1 cellular context compared by ENCODE assay signal in the genomic region with DNA sequence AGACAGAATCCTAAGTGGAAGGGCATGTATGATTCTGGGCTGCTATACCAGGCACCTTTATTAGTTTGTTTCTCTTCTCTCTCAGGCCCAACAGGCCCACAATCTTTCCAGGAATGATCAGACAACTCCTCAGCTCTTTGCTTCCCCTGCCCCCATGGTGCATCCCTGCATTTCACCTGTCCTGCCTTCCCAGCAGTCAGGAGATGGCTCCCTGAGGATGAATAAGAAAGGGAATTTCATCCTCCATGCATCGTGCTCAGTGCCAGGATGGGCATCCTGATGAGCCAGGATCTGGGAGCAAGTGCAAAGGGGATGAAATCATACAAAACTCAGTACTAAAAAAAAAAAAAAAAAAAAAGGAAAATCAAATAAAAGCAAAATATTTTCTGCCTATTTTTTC.
TF ChIP-seq lines count a peak whose summit lies in the region.

No MANE protein-coding gene starts in this region.

TF ChIP-seq in GM23338, 12 proteins besides CTCF, POLR2A, EP300 and RAD21 (continued from another document):
- TF ChIP-seq, protein P1, sequence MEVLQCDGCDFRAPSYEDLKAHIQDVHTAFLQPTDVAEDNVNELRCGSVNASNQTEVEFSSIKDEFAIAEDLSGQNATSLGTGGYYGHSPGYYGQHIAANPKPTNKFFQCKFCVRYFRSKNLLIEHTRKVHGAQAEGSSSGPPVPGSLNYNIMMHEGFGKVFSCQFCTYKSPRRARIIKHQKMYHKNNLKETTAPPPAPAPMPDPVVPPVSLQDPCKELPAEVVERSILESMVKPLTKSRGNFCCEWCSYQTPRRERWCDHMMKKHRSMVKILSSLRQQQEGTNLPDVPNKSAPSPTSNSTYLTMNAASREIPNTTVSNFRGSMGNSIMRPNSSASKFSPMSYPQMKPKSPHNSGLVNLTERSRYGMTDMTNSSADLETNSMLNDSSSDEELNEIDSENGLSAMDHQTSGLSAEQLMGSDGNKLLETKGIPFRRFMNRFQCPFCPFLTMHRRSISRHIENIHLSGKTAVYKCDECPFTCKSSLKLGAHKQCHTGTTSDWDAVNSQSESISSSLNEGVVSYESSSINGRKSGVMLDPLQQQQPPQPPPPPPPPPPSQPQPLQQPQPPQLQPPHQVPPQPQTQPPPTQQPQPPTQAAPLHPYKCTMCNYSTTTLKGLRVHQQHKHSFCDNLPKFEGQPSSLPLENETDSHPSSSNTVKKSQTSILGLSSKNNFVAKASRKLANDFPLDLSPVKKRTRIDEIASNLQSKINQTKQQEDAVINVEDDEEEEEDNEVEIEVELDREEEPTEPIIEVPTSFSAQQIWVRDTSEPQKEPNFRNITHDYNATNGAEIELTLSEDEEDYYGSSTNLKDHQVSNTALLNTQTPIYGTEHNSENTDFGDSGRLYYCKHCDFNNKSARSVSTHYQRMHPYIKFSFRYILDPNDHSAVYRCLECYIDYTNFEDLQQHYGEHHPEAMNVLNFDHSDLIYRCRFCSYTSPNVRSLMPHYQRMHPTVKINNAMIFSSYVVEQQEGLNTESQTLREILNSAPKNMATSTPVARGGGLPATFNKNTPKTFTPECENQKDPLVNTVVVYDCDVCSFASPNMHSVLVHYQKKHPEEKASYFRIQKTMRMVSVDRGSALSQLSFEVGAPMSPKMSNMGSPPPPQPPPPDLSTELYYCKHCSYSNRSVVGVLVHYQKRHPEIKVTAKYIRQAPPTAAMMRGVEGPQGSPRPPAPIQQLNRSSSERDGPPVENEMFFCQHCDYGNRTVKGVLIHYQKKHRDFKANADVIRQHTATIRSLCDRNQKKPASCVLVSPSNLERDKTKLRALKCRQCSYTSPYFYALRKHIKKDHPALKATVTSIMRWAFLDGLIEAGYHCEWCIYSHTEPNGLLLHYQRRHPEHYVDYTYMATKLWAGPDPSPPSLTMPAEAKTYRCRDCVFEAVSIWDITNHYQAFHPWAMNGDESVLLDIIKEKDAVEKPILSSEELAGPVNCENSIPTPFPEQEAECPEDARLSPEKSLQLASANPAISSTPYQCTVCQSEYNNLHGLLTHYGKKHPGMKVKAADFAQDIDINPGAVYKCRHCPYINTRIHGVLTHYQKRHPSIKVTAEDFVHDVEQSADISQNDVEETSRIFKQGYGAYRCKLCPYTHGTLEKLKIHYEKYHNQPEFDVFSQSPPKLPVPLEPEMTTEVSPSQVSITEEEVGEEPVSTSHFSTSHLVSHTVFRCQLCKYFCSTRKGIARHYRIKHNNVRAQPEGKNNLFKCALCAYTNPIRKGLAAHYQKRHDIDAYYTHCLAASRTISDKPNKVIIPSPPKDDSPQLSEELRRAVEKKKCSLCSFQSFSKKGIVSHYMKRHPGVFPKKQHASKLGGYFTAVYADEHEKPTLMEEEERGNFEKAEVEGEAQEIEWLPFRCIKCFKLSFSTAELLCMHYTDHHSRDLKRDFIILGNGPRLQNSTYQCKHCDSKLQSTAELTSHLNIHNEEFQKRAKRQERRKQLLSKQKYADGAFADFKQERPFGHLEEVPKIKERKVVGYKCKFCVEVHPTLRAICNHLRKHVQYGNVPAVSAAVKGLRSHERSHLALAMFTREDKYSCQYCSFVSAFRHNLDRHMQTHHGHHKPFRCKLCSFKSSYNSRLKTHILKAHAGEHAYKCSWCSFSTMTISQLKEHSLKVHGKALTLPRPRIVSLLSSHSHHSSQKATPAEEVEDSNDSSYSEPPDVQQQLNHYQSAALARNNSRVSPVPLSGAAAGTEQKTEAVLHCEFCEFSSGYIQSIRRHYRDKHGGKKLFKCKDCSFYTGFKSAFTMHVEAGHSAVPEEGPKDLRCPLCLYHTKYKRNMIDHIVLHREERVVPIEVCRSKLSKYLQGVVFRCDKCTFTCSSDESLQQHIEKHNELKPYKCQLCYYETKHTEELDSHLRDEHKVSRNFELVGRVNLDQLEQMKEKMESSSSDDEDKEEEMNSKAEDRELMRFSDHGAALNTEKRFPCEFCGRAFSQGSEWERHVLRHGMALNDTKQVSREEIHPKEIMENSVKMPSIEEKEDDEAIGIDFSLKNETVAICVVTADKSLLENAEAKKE (CRISPR knock-in tag; IDR thresholded peaks at IDR 0.05), result peak; percentile 67
- TF ChIP-seq CREB1 (CRISPR knock-in tag; IDR thresholded peaks at IDR 0.05; ENCODE audit: low read depth) (no peak), STAT1 (IDR thresholded peaks at IDR 0.05; ENCODE audit: unreplicated experiment) (no peak), ZNF114 (CRISPR knock-in tag; IDR thresholded peaks at IDR 0.05) (no peak), EZH2 (IDR thresholded peaks at IDR 0.05; ENCODE audit: low read depth, unreplicated experiment) (no peak)
